ENCODE assay signal across 8 cellular contexts in the genomic region with DNA sequence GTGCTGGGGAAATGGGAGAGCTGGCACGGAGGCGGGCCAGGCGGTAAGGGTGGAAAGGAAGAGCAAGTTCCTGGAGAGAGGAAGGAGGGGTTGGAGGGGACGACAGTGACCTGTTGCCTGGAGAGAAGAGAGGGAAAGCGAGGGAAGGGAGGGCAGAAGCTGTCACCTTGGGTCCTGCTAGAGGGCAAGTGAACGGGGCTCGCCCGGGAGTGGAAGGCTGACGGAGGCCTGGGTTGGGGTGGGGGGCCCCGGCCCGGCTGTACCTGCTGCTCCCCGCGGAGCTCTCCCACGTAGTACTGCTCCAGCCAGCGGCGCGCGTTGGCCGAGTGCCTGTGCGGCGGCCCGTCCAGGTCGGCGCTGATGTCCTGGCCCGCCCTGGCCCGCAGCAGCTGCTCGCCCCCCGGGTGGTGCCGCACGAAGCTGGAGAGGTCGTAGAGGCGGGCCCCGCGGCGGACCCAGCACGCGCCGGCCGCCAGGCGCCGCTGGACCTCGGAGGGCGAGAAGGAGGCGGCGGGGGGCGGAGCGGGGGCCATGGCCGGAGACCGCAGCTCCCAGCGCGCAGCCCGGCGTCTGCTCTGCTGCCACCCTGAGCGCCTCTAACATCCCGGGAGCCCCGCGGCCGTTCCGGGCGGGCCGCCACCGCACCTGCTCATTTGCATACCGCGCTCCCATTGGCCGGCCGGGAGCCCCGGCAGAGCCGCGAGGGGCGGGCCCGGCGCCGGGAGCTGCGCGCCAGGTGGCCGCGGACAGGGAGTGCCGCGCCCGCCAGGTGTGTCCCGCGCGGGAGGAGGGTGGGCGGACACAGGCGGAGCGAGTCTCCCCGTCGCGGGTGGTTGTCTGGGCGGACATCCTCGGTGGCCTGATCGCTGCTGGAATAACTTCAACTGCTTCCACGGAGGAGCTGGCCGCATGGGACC. TPM values are rescaled to one million over a fixed set of nuclear protein-coding genes. Genes with fewer than 3 reads are reported as not detected.
DNase-seq lines count a peak whose midpoint lies in the region; ATAC-seq lines count a peak whose summit lies in the region.

A gene with protein sequence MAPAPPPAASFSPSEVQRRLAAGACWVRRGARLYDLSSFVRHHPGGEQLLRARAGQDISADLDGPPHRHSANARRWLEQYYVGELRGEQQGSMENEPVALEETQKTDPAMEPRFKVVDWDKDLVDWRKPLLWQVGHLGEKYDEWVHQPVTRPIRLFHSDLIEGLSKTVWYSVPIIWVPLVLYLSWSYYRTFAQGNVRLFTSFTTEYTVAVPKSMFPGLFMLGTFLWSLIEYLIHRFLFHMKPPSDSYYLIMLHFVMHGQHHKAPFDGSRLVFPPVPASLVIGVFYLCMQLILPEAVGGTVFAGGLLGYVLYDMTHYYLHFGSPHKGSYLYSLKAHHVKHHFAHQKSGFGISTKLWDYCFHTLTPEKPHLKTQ (minus strand): TSS at position 598 of the 917 bp plus-strand sequence. CDS start 65 bp downstream, at position 533.

- H3K36me3 ChIP-seq in BLaER1 treated with 17β-estradiol and CSF1 and Interleukin-3, amounts not matched to agents 10 nM and 100 nM, result no peaks in the 10 kb centered on the region
- H3K36me3 ChIP-seq in effector memory CD4-positive, alpha-beta T cell (ENCODE audit: control insufficient read depth, insufficient read depth, low read length), result no peaks in the 10 kb centered on the region
- H3K36me3 ChIP-seq in mesendoderm (ENCODE audit: control insufficient read depth, insufficient read depth, low read length), result no peaks in the 10 kb centered on the region

- H3K9me3 Mint-ChIP-seq in activated CD4-positive, alpha-beta memory T cell treated with anti-CD3 and anti-CD28 coated beads, Interleukin-2, amount 10 ng/mL, durations not matched to agents 7 days and 5 days, result no peaks in the 10 kb centered on the region

- peaks cover 8 to 29% (median 21%) of the 10 kb centered on the region in 10 experiments; a peak in 19 of 20 replicates for H3K4me1 ChIP-seq in BLaER1 treated with 17β-estradiol and CSF1 and Interleukin-3, amounts not matched to agents 10 nM and 100 nM
- peaks cover 10% of the 10 kb centered on the region for H3K4me1 ChIP-seq in effector memory CD4-positive, alpha-beta T cell (ENCODE audit: control insufficient read depth, insufficient read depth, low read length, poor library complexity, severe bottlenecking)
- no peaks in the 10 kb centered on the region for H3K4me1 ChIP-seq in mesendoderm (ENCODE audit: control insufficient read depth, low read depth, low read length)

- peaks cover 35% of the 10 kb centered on the region for H3K27me3 Mint-ChIP-seq in activated CD4-positive, alpha-beta memory T cell treated with anti-CD3 and anti-CD28 coated beads, Interleukin-2, amount 10 ng/mL, durations not matched to agents 7 days and 5 days

- H2BK5ac ChIP-seq in mesendoderm (ENCODE audit: low read length), result no peak within 1 kb of the TSS

- no peaks in the 10 kb centered on the region for H3K9me3 ChIP-seq in BLaER1 treated with 17β-estradiol and CSF1 and Interleukin-3, amounts not matched to agents 10 nM and 100 nM (replicated peaks in 1 of 11)
- no peaks in the 10 kb centered on the region for H3K9me3 ChIP-seq in effector memory CD4-positive, alpha-beta T cell (ENCODE audit: control insufficient read depth, low read length)

- peaks cover 11 to 27% (median 14%) of the 10 kb centered on the region in 11 experiments; a peak in 19 of 22 replicates for H3K27me3 ChIP-seq in BLaER1 treated with 17β-estradiol and CSF1 and Interleukin-3, amounts not matched to agents 10 nM and 100 nM
- peaks cover 16% of the 10 kb centered on the region for H3K27me3 ChIP-seq in effector memory CD4-positive, alpha-beta T cell (replicated peaks; ENCODE audit: control insufficient read depth, insufficient read depth, low read length, poor library complexity, severe bottlenecking)
- peaks cover 14% of the 10 kb centered on the region for H3K27me3 ChIP-seq in mesendoderm (ENCODE audit: insufficient read depth, low read length, poor library complexity)

- peak; percentile 72 for DNase-seq in GM19240 (ENCODE audit: insufficient read length, low spot score)
- DNase-seq in NCI-H510A treated with DMSO at 0.1 percent for 48 hours (lab: John Stamatoyannopoulos, UW), result peak; percentile 80
- DNase-seq in activated CD4-positive, alpha-beta memory T cell treated with anti-CD3 and anti-CD28 coated beads, Interleukin-2, amount 10 ng/mL, durations not matched to agents 7 days and 5 days, result peak; percentile 72
- peak; percentile 54 to 65 (median 58) for DNase-seq in effector memory CD4-positive, alpha-beta T cell
- DNase-seq in mesendoderm, result peak; percentile 75
- peak; percentile 3 for DNase-seq in stimulated activated CD8-positive, alpha-beta memory T cell treated with anti-CD3 and anti-CD28 coated beads, Interleukin-15, amount 100 ng/mL, for 24 hours (ENCODE audit: low read depth)

- no peak within 1 kb of the TSS for H3K18ac ChIP-seq in mesendoderm (ENCODE audit: low read length)

- no peaks in the 10 kb centered on the region for H3K79me2 ChIP-seq in mesendoderm (ENCODE audit: control insufficient read depth, insufficient read depth, low read length)

- H2BK120ac ChIP-seq in mesendoderm (ENCODE audit: low read depth, low read length), result no peak within 1 kb of the TSS

- WGBS in mesendoderm (ENCODE audit: extremely low coverage, insufficient coverage, low lambda C conversion rate), result no CpG with 5 or more reads among the region's 94 CpGs

- no peak within 1 kb of the TSS for H4K5ac ChIP-seq in mesendoderm (ENCODE audit: low read length)

- no peak within 1 kb of the TSS for H3K23ac ChIP-seq in mesendoderm (ENCODE audit: low read length)

- H3K27ac Mint-ChIP-seq in activated CD4-positive, alpha-beta memory T cell treated with anti-CD3 and anti-CD28 coated beads, Interleukin-2, amount 10 ng/mL, durations not matched to agents 7 days and 5 days, result no peak within 1 kb of the TSS

- peak within 1 kb of the TSS; percentile 55 for H3K4me3 Mint-ChIP-seq in activated CD4-positive, alpha-beta memory T cell treated with anti-CD3 and anti-CD28 coated beads, Interleukin-2, amount 10 ng/mL, durations not matched to agents 7 days and 5 days

- H4K8ac ChIP-seq in mesendoderm (ENCODE audit: low read depth, low read length), result no peak within 1 kb of the TSS

- peak within 1 kb of the TSS; percentile 96 to 100 (median 100) for H3K4me2 ChIP-seq in BLaER1 treated with 17β-estradiol and CSF1 and Interleukin-3, amounts not matched to agents 10 nM and 100 nM
- peak within 1 kb of the TSS; percentile 74 for H3K4me2 ChIP-seq in mesendoderm (ENCODE audit: low read length)

- peaks cover 0 to 9% (median 0%) of the 10 kb centered on the region in 11 experiments; a peak in 4 of 22 replicates for H4K20me1 ChIP-seq in BLaER1 treated with 17β-estradiol and CSF1 and Interleukin-3, amounts not matched to agents 10 nM and 100 nM

- CTCF ChIA-PET in activated CD4-positive, alpha-beta memory T cell treated with anti-CD3 and anti-CD28 coated beads, Interleukin-2, amount 10 ng/mL, durations not matched to agents 7 days and 5 days (lab: Charles Lee), result interaction anchor here (0.6 to 1.2 kb wide), 5 partner anchors 9 to 667 kb away, joined by 3 to 4 read pairs (median 3); no protein-coding TSS in a partner anchor

- H2AK5ac ChIP-seq in mesendoderm (ENCODE audit: low read length), result no peak within 1 kb of the TSS

- H3K56ac ChIP-seq in mesendoderm (ENCODE audit: low read length), result peak within 1 kb of the TSS; percentile 56

- peaks cover 19% of the 10 kb centered on the region for H3K4me1 Mint-ChIP-seq in activated CD4-positive, alpha-beta memory T cell treated with anti-CD3 and anti-CD28 coated beads, Interleukin-2, amount 10 ng/mL, durations not matched to agents 7 days and 5 days

- H3K9ac ChIP-seq in BLaER1 treated with 17β-estradiol and CSF1 and Interleukin-3, amounts not matched to agents 10 nM and 100 nM, result peak within 1 kb of the TSS in 10 of 11 experiments; percentile 46 to 75 (median 59); a peak in 19 of 22 replicates
- H3K9ac ChIP-seq in mesendoderm (ENCODE audit: low read length), result peak within 1 kb of the TSS; percentile 27

- ATAC-seq in HG03432 (IDR thresholded peaks at IDR 0.05; ENCODE audit: unreplicated experiment), result peak; percentile 85

- peak within 1 kb of the TSS in 2 of 11 experiments; percentile 13 to 41; a peak in 1 of 22 replicates for H3K27ac ChIP-seq in BLaER1 treated with 17β-estradiol and CSF1 and Interleukin-3, amounts not matched to agents 10 nM and 100 nM
- H3K27ac ChIP-seq in effector memory CD4-positive, alpha-beta T cell (ENCODE audit: insufficient read depth, low read length, poor library complexity, severe bottlenecking), result no peak within 1 kb of the TSS
- H3K27ac ChIP-seq in mesendoderm (ENCODE audit: low read depth, low read length), result no peak within 1 kb of the TSS

- no peaks in the 10 kb centered on the region for H3K36me3 Mint-ChIP-seq in activated CD4-positive, alpha-beta memory T cell treated with anti-CD3 and anti-CD28 coated beads, Interleukin-2, amount 10 ng/mL, durations not matched to agents 7 days and 5 days (ENCODE audit: low read depth)

- no peak within 1 kb of the TSS for H2BK15ac ChIP-seq in mesendoderm (replicated peaks; ENCODE audit: low read depth)

- H3K4me3 ChIP-seq in BLaER1 treated with 17β-estradiol and CSF1 and Interleukin-3, amounts not matched to agents 10 nM and 100 nM, result peak within 1 kb of the TSS; percentile 56 to 69 (median 62)
- H3K4me3 ChIP-seq in effector memory CD4-positive, alpha-beta T cell (ENCODE audit: insufficient read depth, low read depth, low read length, poor library complexity, severe bottlenecking), result peak within 1 kb of the TSS; percentile 42
- no peak within 1 kb of the TSS for H3K4me3 ChIP-seq in mesendoderm (ENCODE audit: low read length)

- H3K79me1 ChIP-seq in mesendoderm (ENCODE audit: low read length), result no peaks in the 10 kb centered on the region

- POLR2A ChIA-PET in activated CD4-positive, alpha-beta memory T cell treated with anti-CD3 and anti-CD28 coated beads, Interleukin-2, amount 10 ng/mL, durations not matched to agents 7 days and 5 days (lab: Charles Lee), result interaction anchor here (0.9 to 1.3 kb wide), 3 partner anchors 44 to 89 kb away, joined by 3 to 4 read pairs (median 3); a partner anchor contains a TSS

- H3K4ac ChIP-seq in mesendoderm (ENCODE audit: low read depth, low read length), result no peak within 1 kb of the TSS

RNA-seq across cellular contexts. Expression of the gene that starts here (rescaled TPM):
- total RNA-seq in activated CD4-positive, alpha-beta memory T cell treated with anti-CD3 and anti-CD28 coated beads, Interleukin-2, amount 10 ng/mL, durations not matched to agents 7 days and 5 days, result 1 to 10 TPM in 1 of 2 experiments, under 1 TPM in 1; 0.50 to 1.1 TPM
- polyA plus RNA-seq in mesendoderm (2013, experiment 1 of 2), result 0.94 TPM
- 1.0 TPM for polyA plus RNA-seq in mesendoderm (2013, experiment 2 of 2)

Comparison
In these comparisons a context has a peak if more than half of its experiments do, and no peak if none do; other contexts are left out.
1. DNase-seq: peak in every context shown above with its lines; median percentile 80 in NCI-H510A treated with DMSO at 0.1 percent for 48 hours; 75 in mesendoderm; 72 in GM19240; 72 in activated CD4-positive, alpha-beta memory T cell treated with anti-CD3 and anti-CD28 coated beads, Interleukin-2, amount 10 ng/mL, durations not matched to agents 7 days and 5 days; 58 in effector memory CD4-positive, alpha-beta T cell; 3 in stimulated activated CD8-positive, alpha-beta memory T cell treated with anti-CD3 and anti-CD28 coated beads, Interleukin-15, amount 100 ng/mL, for 24 hours.